In genomic region chr15:89377042-89377841, GRCh38 we compare ENCODE assay signal across 17 cellular contexts. TPM values are rescaled to one million over a fixed set of nuclear protein-coding genes. Genes with fewer than 3 reads are reported as not detected.
DNase-seq lines count a peak whose midpoint lies in the region; ATAC-seq, FAIRE-seq and TF ChIP-seq lines count a peak whose summit lies in the region.
"Had no signal": no experiment of that assay in that cellular context is flagged by ENCODE, and none has a peak within 500 bp of the region (broad histone marks: within the 10 kb centered on the region; RNA-seq: fewer than 3 reads in every experiment).

No MANE protein-coding gene starts in this region.

- H3K79me1 ChIP-seq in H1 (ENCODE audit: low read depth, low read length) (no peaks in the 10 kb centered on the region), neuronal stem cell (ENCODE audit: low read depth, low read length) (no peaks in the 10 kb centered on the region)

- POLR2A ChIA-PET in PC-9 (lab: Charles Lee; ENCODE audit: unreplicated experiment) (no interaction called here), H1 (lab: Charles Lee; ENCODE audit: partially characterized antibody) (interaction anchor here (0.6 to 4.0 kb wide), 8 partner anchors 10 to 24 kb away, joined by 3 to 28 read pairs (median 4); no protein-coding TSS in a partner anchor)

- H3K18ac ChIP-seq in H1 (ENCODE audit: extremely low read depth, low read length) (no peak overlapping the region), neuronal stem cell (ENCODE audit: low read length) (no peak overlapping the region)

- H3K27me3 ChIP-seq in PC-9 (ENCODE audit: insufficient read depth, low read depth) (no peaks in the 10 kb centered on the region), H1 (replicated peaks in 1 of 4; ENCODE audit: control insufficient read depth in 3 of 4, extremely low read depth in 1 of 4, insufficient read depth in 3 of 4, low read length in 3 of 4) (peaks cover 96 to 100% (median 99%) of the 10 kb centered on the region in 4 experiments), neuronal stem cell (ENCODE audit: control insufficient read depth in 3 of 3, insufficient read depth in 3 of 3, low read depth in 1 of 3, low read length in 3 of 3) (peaks cover 43 to 99% (median 94%) of the 10 kb centered on the region in 3 experiments)
- H3K27me3 ChIP-seq: testis had no signal

- no peaks in the 10 kb centered on the region for H3K36me3 ChIP-seq in PC-9 (ENCODE audit: low read depth)
- H3K36me3 ChIP-seq in H1 (ENCODE audit: control insufficient read depth in 2 of 4, insufficient read depth in 4 of 4, low read length in 3 of 4), result peaks cover 0 to 8% (median 0%) of the 10 kb centered on the region in 4 experiments; a peak in 1 of 8 replicates
- no peaks in the 10 kb centered on the region for H3K36me3 ChIP-seq in neuronal stem cell (replicated peaks in 1 of 2; ENCODE audit: control insufficient read depth in 2 of 2, insufficient read depth in 2 of 2, low read length in 2 of 2)
- H3K36me3 ChIP-seq: pancreas had no signal

- H3K9ac ChIP-seq in H1 (replicated peaks in 1 of 4; ENCODE audit: extremely low read depth in 1 of 4, low read depth in 3 of 4, low read length in 3 of 4) (no peak overlapping the region), neuronal stem cell (ENCODE audit: low read depth, low read length, poor library complexity) (no peak overlapping the region)

- H2BK12ac ChIP-seq in H1 (ENCODE audit: low read depth, low read length) (0 out of 2 replicates have a peak overlapping the region, but pooled peaks have one; percentile 21), neuronal stem cell (ENCODE audit: low read length) (no peak overlapping the region)

- intact Hi-C loops in PC-9 (cut with micrococcal nuclease; ENCODE audit: unreplicated experiment), result no loop called here

- no peak for TF ChIP-seq CTCF in PC-9 (conservative IDR thresholded peaks at IDR 0.05)
- no peak for TF ChIP-seq CTCF in H1 (IDR thresholded peaks at IDR 0.05; ENCODE audit: control extremely low read depth in 1 of 3, insufficient read depth in 1 of 3, low read depth in 1 of 3, low read length in 3 of 3)

- DNase-seq in activated naive CD8-positive, alpha-beta T cell treated with anti-CD3 and anti-CD28 coated beads for 36 hours, result no peak
- DNase-seq in PC-9 (no peak), H1 (ENCODE audit: low read depth in 1 of 2, low spot score in 2 of 2) (no peak), neuronal stem cell (ENCODE audit: low spot score) (no peak), NCI-H69 (lab: John Stamatoyannopoulos, UW) (no peak), T-helper 2 cell (no peak)
- DNase-seq: DMS 273 treated with DMSO at 0.1 percent for 48 hours, foreskin fibroblast, mammary epithelial cell, NCI-H1930, NCI-H226 had no signal

- no peak for FAIRE-seq in H1 (lab: Jason Lieb, UNC)
- FAIRE-seq: bronchial epithelial cell, islet of Langerhans, pancreas had no signal

- H3K14ac ChIP-seq in H1 (ENCODE audit: insufficient read length) (no peak overlapping the region), neuronal stem cell (ENCODE audit: low read length) (no peak overlapping the region)

- H3K4ac ChIP-seq in H1 (replicated peaks; ENCODE audit: insufficient read length, low read depth, low read length), result no peak overlapping the region
- H3K4ac ChIP-seq in neuronal stem cell (ENCODE audit: low read length), result no peak overlapping the region

- CTCF ChIA-PET in PC-9 (lab: Charles Lee) (interaction anchor here (0.7 kb wide), 1 partner anchor 128 kb away, joined by 4 read pairs; no protein-coding TSS in a partner anchor), H1 (lab: Charles Lee; ENCODE audit: partially characterized antibody) (interaction anchor here (0.8 to 6.6 kb wide), 5 partner anchors 41 to 270 kb away, joined by 3 to 62 read pairs (median 3); partner anchors contain the start of gene POLG)

- H3K79me2 ChIP-seq in PC-9 (ENCODE audit: low read depth), result peaks cover 6% of the 10 kb centered on the region; the same call in 1 of the 2 replicates
- H3K79me2 ChIP-seq in H1 (ENCODE audit: control insufficient read depth in 1 of 2, insufficient read depth in 2 of 2, low read length in 2 of 2), result no peaks in the 10 kb centered on the region

- H2AK5ac ChIP-seq in H1 (ENCODE audit: low read depth, low read length), result 0 out of 2 replicates have a peak overlapping the region, but pooled peaks have one; percentile 88
- peak overlapping the region; percentile 53 for H2AK5ac ChIP-seq in neuronal stem cell (ENCODE audit: low read depth, low read length)

- H3F3A ChIP-seq in PC-9 (ENCODE audit: insufficient read depth, low read depth), result peaks cover 29% of the 10 kb centered on the region; the same call in 1 of the 2 replicates

- H3K4me3 ChIP-seq in PC-9 (no peak overlapping the region), H1 (ENCODE audit: extremely low read depth in 1 of 4, insufficient read depth in 2 of 4, low read depth in 3 of 4, low read length in 4 of 4) (peak overlapping the region in 1 of 4 experiments; percentile 55; a peak in 2 of 8 replicates), neuronal stem cell (ENCODE audit: low read length in 2 of 2) (no peak overlapping the region)

- H4K91ac ChIP-seq in H1 (replicated peaks; ENCODE audit: insufficient read length, low read length) (no peak overlapping the region), neuronal stem cell (ENCODE audit: low read depth, low read length, poor library complexity) (no peak overlapping the region)

- no peaks in the 10 kb centered on the region for H3K9me3 Mint-ChIP-seq in activated naive CD8-positive, alpha-beta T cell (ENCODE audit: low read depth)
- H3K9me3 Mint-ChIP-seq in activated naive CD8-positive, alpha-beta T cell treated with anti-CD3 and anti-CD28 coated beads for 36 hours, result no peaks in the 10 kb centered on the region

- peak overlapping the region; percentile 30 for H3K4me3 Mint-ChIP-seq in activated naive CD8-positive, alpha-beta T cell
- H3K4me3 Mint-ChIP-seq in activated naive CD8-positive, alpha-beta T cell treated with anti-CD3 and anti-CD28 coated beads for 36 hours, result no peak overlapping the region

- BruUV-seq in PC-9 (replicated peaks; lab: Mats Ljungman, UMichigan), result no TSS peak

- H4K20me1 ChIP-seq in PC-9 (ENCODE audit: insufficient read depth) (no peaks in the 10 kb centered on the region), H1 (replicated peaks in 1 of 2; ENCODE audit: control insufficient read depth in 1 of 2, insufficient read depth in 2 of 2, low read length in 2 of 2) (peaks cover 4 to 17% of the 10 kb centered on the region in 2 experiments)

- H3K4me2 ChIP-seq in PC-9, result peak overlapping the region; percentile 58
- peak overlapping the region; percentile 71 to 77 for H3K4me2 ChIP-seq in H1 (ENCODE audit: insufficient read depth in 1 of 2, low read depth in 2 of 2, low read length in 2 of 2)
- no peak overlapping the region for H3K4me2 ChIP-seq in neuronal stem cell (ENCODE audit: insufficient read depth, low read length, poor library complexity, severe bottlenecking)

- H3K4me1 Mint-ChIP-seq in activated naive CD8-positive, alpha-beta T cell (ENCODE audit: low read depth), result peaks cover 11% of the 10 kb centered on the region
- peaks cover 9% of the 10 kb centered on the region for H3K4me1 Mint-ChIP-seq in activated naive CD8-positive, alpha-beta T cell treated with anti-CD3 and anti-CD28 coated beads for 36 hours

- 9% methylated on average over 25 of the region's 31 CpGs; no CpG with 5 or more reads in 1 of the 2 experiments for WGBS in H1 (ENCODE audit: extremely low coverage in 1 of 2, insufficient coverage in 1 of 2, insufficient read length in 1 of 2, insufficient replicate concordance in 2 of 2, low coverage in 1 of 2, low lambda C conversion rate in 2 of 2, missing lambda C conversion rate in 1 of 2), 2 experiments
- WGBS in neuronal stem cell (ENCODE audit: extremely low coverage in 2 of 2, insufficient read length in 2 of 2, insufficient replicate concordance in 1 of 2), 2 donors, result no CpG with 5 or more reads among the region's 31 CpGs

- no peaks in the 10 kb centered on the region for H3K9me2 ChIP-seq in PC-9 (ENCODE audit: insufficient read depth)

- H3K4me1 ChIP-seq in PC-9 (replicated peaks; ENCODE audit: insufficient read depth), result peaks cover 37% of the 10 kb centered on the region
- peaks cover 20 to 35% (median 26%) of the 10 kb centered on the region in 4 experiments for H3K4me1 ChIP-seq in H1 (replicated peaks in 1 of 4; ENCODE audit: control insufficient read depth in 3 of 4, insufficient read depth in 4 of 4, low read length in 3 of 4)
- peaks cover 1 to 19% of the 10 kb centered on the region in 2 donors for H3K4me1 ChIP-seq in neuronal stem cell (ENCODE audit: control insufficient read depth in 2 of 2, insufficient read depth in 1 of 2, low read depth in 1 of 2, low read length in 2 of 2)

- H3K23me2 ChIP-seq in H1 (ENCODE audit: low read depth, low read length), result peaks cover 9% of the 10 kb centered on the region; the same call in 1 of the 2 replicates

- no peak for TF ChIP-seq RAD21 in H1 (IDR thresholded peaks at IDR 0.05 in 1 of 2, conservative IDR thresholded peaks at IDR 0.05 in 1 of 2; ENCODE audit: low read depth in 2 of 2, low read length in 2 of 2)

- no peak overlapping the region for H3K56ac ChIP-seq in H1 (replicated peaks; ENCODE audit: insufficient read length, low read depth, low read length)

- no peak overlapping the region for H3K27ac Mint-ChIP-seq in activated naive CD8-positive, alpha-beta T cell
- no peak overlapping the region for H3K27ac Mint-ChIP-seq in activated naive CD8-positive, alpha-beta T cell treated with anti-CD3 and anti-CD28 coated beads for 36 hours

- H4K8ac ChIP-seq in H1 (ENCODE audit: extremely low read depth, insufficient read depth, low read length) (no peak overlapping the region), neuronal stem cell (ENCODE audit: low read depth, low read length) (no peak overlapping the region)

- H2BK5ac ChIP-seq in H1 (ENCODE audit: low read depth, low read length) (no peak overlapping the region), neuronal stem cell (ENCODE audit: low read length) (no peak overlapping the region)

- H3K27me3 Mint-ChIP-seq in activated naive CD8-positive, alpha-beta T cell, result peaks cover 31% of the 10 kb centered on the region
- peaks cover 78% of the 10 kb centered on the region for H3K27me3 Mint-ChIP-seq in activated naive CD8-positive, alpha-beta T cell treated with anti-CD3 and anti-CD28 coated beads for 36 hours

- H3K23ac ChIP-seq in H1 (ENCODE audit: insufficient read length), result no peak overlapping the region
- no peak overlapping the region for H3K23ac ChIP-seq in neuronal stem cell (ENCODE audit: low read depth, low read length, poor library complexity)

- H3K27ac ChIP-seq in PC-9, result no peak overlapping the region
- H3K27ac ChIP-seq in H1 (ENCODE audit: low read depth, low read length), result no peak overlapping the region
- no peak overlapping the region for H3K27ac ChIP-seq in neuronal stem cell (replicated peaks; ENCODE audit: low read length)
- H3K27ac ChIP-seq: pancreas had no signal

- H2AFZ ChIP-seq in PC-9 (no peak overlapping the region), H1 (ENCODE audit: low read length) (no peak overlapping the region), neuronal stem cell (ENCODE audit: low read length) (no peak overlapping the region)

- peaks cover 2% of the 10 kb centered on the region for H3K36me3 Mint-ChIP-seq in activated naive CD8-positive, alpha-beta T cell
- H3K36me3 Mint-ChIP-seq in activated naive CD8-positive, alpha-beta T cell treated with anti-CD3 and anti-CD28 coated beads for 36 hours, result peaks cover 2% of the 10 kb centered on the region

- H2BK120ac ChIP-seq in H1 (replicated peaks; ENCODE audit: low read depth, low read length), result no peak overlapping the region
- no peak overlapping the region for H2BK120ac ChIP-seq in neuronal stem cell (ENCODE audit: low read depth, low read length)

- TF ChIP-seq EP300 in H1 (IDR thresholded peaks at IDR 0.05; ENCODE audit: borderline replicate concordance in 1 of 2, low read depth in 2 of 2, low read length in 2 of 2), result no peak

- H4K5ac ChIP-seq in H1 (ENCODE audit: insufficient read length, low read depth, low read length), result no peak overlapping the region

- no peak for TF ChIP-seq POLR2A in H1 (IDR thresholded peaks at IDR 0.05; ENCODE audit: control extremely low read depth in 1 of 2, low read depth in 2 of 2, low read length in 2 of 2)

- no peaks in the 10 kb centered on the region for H3K9me3 ChIP-seq in PC-9 (ENCODE audit: insufficient read depth, low read depth)
- H3K9me3 ChIP-seq in H1 (ENCODE audit: insufficient read depth in 2 of 2, low read depth in 1 of 2, low read length in 1 of 2), result no peaks in the 10 kb centered on the region
- peaks cover 2 to 9% of the 10 kb centered on the region in 2 donors for H3K9me3 ChIP-seq in neuronal stem cell (replicated peaks in 1 of 2; ENCODE audit: control insufficient read depth in 2 of 2, insufficient read depth in 1 of 2, low read depth in 1 of 2, low read length in 2 of 2)
- H3K9me3 ChIP-seq: pancreas, testis had no signal

- no peak overlapping the region for H2BK20ac ChIP-seq in H1 (ENCODE audit: low read length)

- ATAC-seq in GM21723 (IDR thresholded peaks at IDR 0.05; ENCODE audit: unreplicated experiment), result no peak

- H2BK15ac ChIP-seq in H1 (ENCODE audit: low read length) (no peak overlapping the region), neuronal stem cell (ENCODE audit: low read length) (no peak overlapping the region)

RNA-seq across cellular contexts. Expression of gene POLG, which starts 42.6 kb away (rescaled TPM):
- 100 to 1,000 TPM in 1 of 2 experiments, 10 to 100 TPM in 1; 96.1 to 102 TPM for total RNA-seq in activated naive CD8-positive, alpha-beta T cell treated with anti-CD3 and anti-CD28 coated beads for 36 hours
- 43.6 and 63.9 TPM in 2 replicates for total RNA-seq in PC-9 (2021)
- total RNA-seq in H1 (2021; fragmentation: NEBNext Ultra II Directional; extraction: Animal tissue kit (Norgen Biotek cat#: 25700)), result 52.3 and 53.4 TPM in 2 replicates
- 14.8 and 27.1 TPM in 2 replicates for polyA plus RNA-seq in H1 (2011; rRNA removed)
- polyA plus RNA-seq in H1 (2011; cell fraction: cytosol; rRNA removed), result 38.0 TPM
- polyA plus RNA-seq in H1 (2011; cell fraction: nucleus; rRNA removed), result 124 TPM
- polyA plus RNA-seq in H1 (2012, experiment 1 of 2), result 40.8 to 48.7 TPM (median 46.6 TPM) in 4 replicates
- polyA plus RNA-seq in H1 (2012, experiment 2 of 2), result 34.4 TPM
- 24.0 TPM for polyA plus RNA-seq in H1 (2013, experiment 1 of 2)
- polyA plus RNA-seq in H1 (2013, experiment 2 of 2), result 21.0 TPM
- 23.1 and 50.9 TPM in 2 replicates for polyA minus RNA-seq in H1 (2011; rRNA and poly(A)+ RNA removed)
- polyA minus RNA-seq in H1 (2011; cell fraction: cytosol; rRNA and poly(A)+ RNA removed), result 41.5 TPM
- 106 TPM for polyA minus RNA-seq in H1 (2011; cell fraction: nucleus; rRNA and poly(A)+ RNA removed)
- polyA plus RNA-seq in neuronal stem cell (2013, experiment 1 of 2), result 21.3 TPM
- polyA plus RNA-seq in neuronal stem cell (2013, experiment 2 of 2), result 21.7 TPM
